In the genomic region with DNA sequence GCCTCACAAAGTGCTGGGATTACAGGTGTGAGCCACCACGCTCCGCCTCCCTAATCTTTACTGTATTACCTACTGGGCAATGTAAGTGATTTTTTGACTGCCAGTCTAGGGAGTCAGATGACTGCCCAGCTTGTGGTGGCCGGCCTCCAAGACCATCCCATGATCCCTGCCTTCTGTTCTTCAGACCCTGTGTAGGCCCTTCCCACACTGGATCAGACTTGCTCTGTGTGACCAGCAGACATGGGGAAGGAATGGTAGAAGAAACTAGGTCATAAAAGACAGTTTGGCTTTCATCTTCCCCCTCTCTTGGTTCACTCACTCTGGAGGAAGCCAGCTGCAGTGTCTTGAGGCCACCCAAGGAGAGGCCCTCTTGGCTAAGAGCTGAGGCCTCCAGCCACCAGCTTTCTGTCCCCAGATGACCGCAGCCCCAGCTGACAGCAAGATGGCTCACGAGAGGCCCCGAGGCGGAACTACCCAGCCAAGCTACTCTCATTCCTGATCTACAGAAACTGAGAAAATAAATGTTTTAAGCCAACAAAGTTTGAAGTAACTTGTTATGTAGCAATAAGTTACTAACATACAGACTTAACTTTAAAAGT, we compare ENCODE assay signal across 18 cellular contexts. TPM values are rescaled to one million over a fixed set of nuclear protein-coding genes. Genes with fewer than 3 reads are reported as not detected.
DNase-seq lines count a peak whose midpoint lies in the region; ATAC-seq, FAIRE-seq and TF ChIP-seq lines count a peak whose summit lies in the region.
"Had no signal": no experiment of that assay in that cellular context is flagged by ENCODE, and none has a peak within 500 bp of the region (broad histone marks: within the 10 kb centered on the region; RNA-seq: fewer than 3 reads in every experiment).

No MANE protein-coding gene starts in this region.

- no peak overlapping the region for H4K91ac ChIP-seq in IMR-90 (ENCODE audit: insufficient read depth, low read depth, low read length)

- H3K27me3 ChIP-seq in IMR-90 (ENCODE audit: control insufficient read depth, insufficient read depth, low read length) (no peaks in the 10 kb centered on the region), right cardiac atrium (ENCODE audit: control insufficient read depth, insufficient read depth) (no peaks in the 10 kb centered on the region), suprapubic skin (no peaks in the 10 kb centered on the region)
- H3K27me3 ChIP-seq: dorsolateral prefrontal cortex, uterus had no signal

- in situ Hi-C loops in IMR-90 (cut with MboI; ENCODE audit: low sequenced_read_pairs), result no loop called here

- TF ChIP-seq EP300 in suprapubic skin (IDR thresholded peaks at IDR 0.05), result no peak

- peak overlapping the region; percentile 49 for H2BK5ac ChIP-seq in IMR-90 (ENCODE audit: low read depth, low read length, poor library complexity, severe bottlenecking)

- no peak overlapping the region for H2BK120ac ChIP-seq in IMR-90 (ENCODE audit: low read depth, low read length)

- H4K5ac ChIP-seq in IMR-90 (ENCODE audit: low read depth, low read length), result peak overlapping the region; percentile 9; the same call in 1 of the 2 replicates

- H3K27ac ChIP-seq in IMR-90 (ENCODE audit: insufficient read depth, low read length), result peak overlapping the region; percentile 40; the same call in 1 of the 2 replicates
- no peak overlapping the region for H3K27ac ChIP-seq in right cardiac atrium (ENCODE audit: low read length)
- peak overlapping the region; percentile 56 for H3K27ac ChIP-seq in suprapubic skin
- H3K27ac ChIP-seq: uterus had no signal

- H3K23ac ChIP-seq in IMR-90 (ENCODE audit: low read depth, low read length), result no peak overlapping the region

- H2AK5ac ChIP-seq in IMR-90 (ENCODE audit: low read depth, low read length), result no peak overlapping the region

- H4K8ac ChIP-seq in IMR-90 (ENCODE audit: low read depth in 2 of 2, low read length in 2 of 2), result no peak overlapping the region

- H3K18ac ChIP-seq in IMR-90 (ENCODE audit: low read depth, low read length), result no peak overlapping the region; the same call in 1 of the 2 replicates

- H2AK9ac ChIP-seq in IMR-90 (replicated peaks; ENCODE audit: low read depth, low read length, poor library complexity), result no peak overlapping the region

- peaks cover 3% of the 10 kb centered on the region; the same call in 1 of the 2 replicates for H3K4me1 ChIP-seq in IMR-90 (ENCODE audit: control insufficient read depth, insufficient read depth, low read length)
- no peaks in the 10 kb centered on the region for H3K4me1 ChIP-seq in right cardiac atrium (ENCODE audit: control insufficient read depth, insufficient read depth, low read length)
- H3K4me1 ChIP-seq in suprapubic skin, result peaks cover 31% of the 10 kb centered on the region
- H3K4me1 ChIP-seq: uterus had no signal

- POLR2A ChIA-PET in IMR-90 (lab: Charles Lee; ENCODE audit: unreplicated experiment), result no interaction called here

- H3K4me3 ChIP-seq in IMR-90 (ENCODE audit: insufficient read depth, low read depth, low read length) (no peak overlapping the region), right cardiac atrium (ENCODE audit: low read length) (no peak overlapping the region), suprapubic skin (no peak overlapping the region)
- H3K4me3 ChIP-seq: dorsolateral prefrontal cortex, uterus had no signal

- H3K4me2 ChIP-seq in IMR-90 (ENCODE audit: low read depth, low read length), result peak overlapping the region; percentile 12

- TF ChIP-seq POLR2A in IMR-90 (IDR thresholded peaks at IDR 0.05; ENCODE audit: low read depth, low read length), result no peak
- TF ChIP-seq POLR2A in suprapubic skin (IDR thresholded peaks at IDR 0.05), result no peak
- TF ChIP-seq POLR2A in GM12891 (IDR thresholded peaks at IDR 0.05; ENCODE audit: low read depth, low read length), result no peak

- H3K9me1 ChIP-seq in IMR-90 (ENCODE audit: insufficient read depth, low read length), result no peaks in the 10 kb centered on the region

- no CpG with 5 or more reads among the region's 7 CpGs for WGBS in IMR-90 (ENCODE audit: extremely low coverage in 2 of 2, insufficient read length in 1 of 2), 2 experiments
- 74% methylated on average over 7 of the region's 7 CpGs for WGBS in right cardiac atrium
- WGBS in suprapubic skin, result 78% methylated on average over 7 of the region's 7 CpGs

- H3K4ac ChIP-seq in IMR-90 (ENCODE audit: low read depth, low read length), result no peak overlapping the region

- H3K56ac ChIP-seq in IMR-90 (ENCODE audit: extremely low read depth, insufficient read depth, low read length), result no peak overlapping the region

- dilution Hi-C loops in IMR-90 (cut with HindIII; ENCODE audit: low sequenced_read_pairs, unreplicated experiment), result no loop called here

- CTCF ChIA-PET in IMR-90 (lab: Yijun Ruan, JAX), result interaction anchor here (0.6 kb wide), 1 partner anchor 361 kb away, joined by 3 read pairs; no protein-coding TSS in a partner anchor

- H3K79me1 ChIP-seq in IMR-90 (ENCODE audit: low read depth in 1 of 2, low read length in 2 of 2), result no peaks in the 10 kb centered on the region

- TF ChIP-seq RAD21 in IMR-90 (IDR thresholded peaks at IDR 0.05; ENCODE audit: low read length), result no peak

- TF ChIP-seq CTCF in IMR-90 (conservative IDR thresholded peaks at IDR 0.05; ENCODE audit: low read depth, low read length) (no peak), suprapubic skin (IDR thresholded peaks at IDR 0.05) (no peak)

- no peak overlapping the region for H2BK15ac ChIP-seq in IMR-90 (ENCODE audit: low read depth, low read length)

- no peak overlapping the region for H2BK20ac ChIP-seq in IMR-90 (ENCODE audit: low read depth, low read length)

- H3K9ac ChIP-seq in IMR-90 (ENCODE audit: low read depth, low read length), result no peak overlapping the region

- no TSS peak for BruUV-seq in IMR-90 (replicated peaks; lab: Mats Ljungman, UMichigan)

- H3K9me3 ChIP-seq in IMR-90 (ENCODE audit: control insufficient read depth, insufficient read depth, low read length), result peaks cover 2% of the 10 kb centered on the region; the same call in 1 of the 2 replicates
- no peaks in the 10 kb centered on the region for H3K9me3 ChIP-seq in right cardiac atrium (ENCODE audit: control insufficient read depth, low read length)
- H3K9me3 ChIP-seq in suprapubic skin, result no peaks in the 10 kb centered on the region
- H3K9me3 ChIP-seq: uterus had no signal

- intact Hi-C loops in IMR-90 (cut with micrococcal nuclease) (no loop called here), right cardiac atrium (cut with DNase I) (no loop called here)

- no peak for FAIRE-seq in GM12891 (lab: Jason Lieb, UNC)
- FAIRE-seq: astrocyte, GM12892 had no signal

- no peaks in the 10 kb centered on the region for H4K20me1 ChIP-seq in IMR-90 (ENCODE audit: insufficient read depth, low read length)

- ATAC-seq in IMR-90 (ENCODE audit: low read depth), result peak; percentile 62
- peak; percentile 66 to 79 for ATAC-seq in right cardiac atrium
- ATAC-seq: activated CD8-positive, alpha-beta T cell treated with anti-CD3 and anti-CD28 coated beads for 36 hours had no signal

- H3K14ac ChIP-seq in IMR-90 (replicated peaks; ENCODE audit: low read depth, low read length), result no peak overlapping the region

- no peak overlapping the region for H2AFZ ChIP-seq in IMR-90 (replicated peaks; ENCODE audit: low read length, poor library complexity)

- H3K36me3 ChIP-seq in IMR-90 (ENCODE audit: control insufficient read depth, insufficient read depth, low read length), result no peaks in the 10 kb centered on the region
- H3K36me3 ChIP-seq in suprapubic skin, result no peaks in the 10 kb centered on the region
- H3K36me3 ChIP-seq: uterus had no signal

- DNase-seq in IMR-90 (peak; percentile 8), SKM-1 treated with dmso at 0.1 percent for 144 hours (lab: John Stamatoyannopoulos, UW; ENCODE audit: unreplicated experiment) (peak; percentile 60), right cardiac atrium (peak; percentile 66 to 80 (median 78)), suprapubic skin (ENCODE audit: low spot score in 2 of 2) (peak in 1 of 2 donors; percentile 74), NCI-H69 (lab: John Stamatoyannopoulos, UW) (no peak), GM12891 (ENCODE audit: insufficient read length, low spot score) (no peak), epidermal melanocyte (ENCODE audit: insufficient read length, low spot score) (no peak)
- DNase-seq: activated CD8-positive, alpha-beta T cell treated with anti-CD3 and anti-CD28 coated beads for 36 hours; activated effector memory CD4-positive, alpha-beta T cell treated with anti-CD3 and anti-CD28 coated beads, Interleukin-2, amount 50 U/mL, for 16 hours; CD4-positive, CD25-positive, alpha-beta regulatory T cell; dorsolateral prefrontal cortex; immature natural killer cell; NCI-H1694; SHP77 treated with DMSO at 0.1 percent for 48 hours had no signal

TF ChIP-seq in IMR-90, 13 proteins besides CTCF, POLR2A, EP300 and RAD21 (continues in another document):
- TF ChIP-seq MXI1 (IDR thresholded peaks at IDR 0.05; ENCODE audit: borderline replicate concordance, low read depth, low read length) (no peak), BHLHE40 (IDR thresholded peaks at IDR 0.05; ENCODE audit: low read depth, low read length) (no peak)

TF ChIP-seq in GM12891, 5 proteins besides CTCF, POLR2A, EP300 and RAD21 (continues in another document):
- TF ChIP-seq POU2F2 (IDR thresholded peaks at IDR 0.05; ENCODE audit: low read depth, low read length) (no peak), POLR2AphosphoS5 (IDR thresholded peaks at IDR 0.05; ENCODE audit: low read depth, low read length) (no peak), SPI1 (IDR thresholded peaks at IDR 0.05; ENCODE audit: low read depth, low read length) (no peak)

RNA-seq across cellular contexts. Expression of a gene that starts 14.5 kb away (rescaled TPM):
- total RNA-seq in IMR-90 (2012; rRNA removed), result 12.8 and 13.4 TPM in 2 replicates
- polyA plus RNA-seq in IMR-90 (2012; rRNA removed), result 15.4 and 18.7 TPM in 2 replicates
- 12.7 and 18.1 TPM in 2 replicates for polyA plus RNA-seq in IMR-90 (2012; cell fraction: cytosol; rRNA removed)
- 5.1 and 8.9 TPM in 2 replicates for polyA plus RNA-seq in IMR-90 (2012; cell fraction: nucleus; rRNA removed; ENCODE audit: low replicate concordance)
- total RNA-seq in right cardiac atrium, result 1 to 10 TPM; 3.1 to 4.1 (median 3.5) TPM
- polyA plus RNA-seq in right cardiac atrium, result 6.2 TPM
- total RNA-seq in suprapubic skin, result 10 to 100 TPM; 24.9 to 45.2 (median 32.0) TPM
- polyA plus RNA-seq in GM12891 (2012; ENCODE audit: low read depth, missing spikeins), result 0.77 TPM
- total RNA-seq: progenitor cell of endocrine pancreas had no signal

RNA-seq across cellular contexts. Expression of a gene that starts 36.2 kb away (rescaled TPM):
- total RNA-seq in IMR-90 (2012; rRNA removed) (7.5 and 8.8 TPM in 2 replicates), right cardiac atrium (1 to 10 TPM; 5.0 to 8.1 (median 7.1) TPM), suprapubic skin (10 to 100 TPM; 23.8 to 49.6 (median 34.8) TPM)
- polyA plus RNA-seq in IMR-90 (2012; rRNA removed) (12.2 and 13.0 TPM in 2 replicates), right cardiac atrium (1.7 TPM)
- 8.1 and 10.8 TPM in 2 replicates for polyA plus RNA-seq in IMR-90 (2012; cell fraction: cytosol; rRNA removed)
- 12.9 and 16.4 TPM in 2 replicates for polyA plus RNA-seq in IMR-90 (2012; cell fraction: nucleus; rRNA removed; ENCODE audit: low replicate concordance)
- 1.5 TPM for polyA plus RNA-seq in GM12891 (2012; ENCODE audit: low read depth, missing spikeins)

RNA-seq across cellular contexts. Expression of a gene that starts 50.6 kb away (rescaled TPM):
- 110 and 222 TPM in 2 replicates for total RNA-seq in IMR-90 (2012; rRNA removed)
- polyA plus RNA-seq in IMR-90 (2012; rRNA removed), result 122 and 166 TPM in 2 replicates
- 441 and 499 TPM in 2 replicates for polyA plus RNA-seq in IMR-90 (2012; cell fraction: cytosol; rRNA removed)
- polyA plus RNA-seq in IMR-90 (2012; cell fraction: nucleus; rRNA removed; ENCODE audit: low replicate concordance), result 56.3 and 235 TPM in 2 replicates
- total RNA-seq in right cardiac atrium, result 10 to 100 TPM; 20.5 to 35.1 (median 29.3) TPM
- 31.8 TPM for polyA plus RNA-seq in right cardiac atrium
- 100 to 1,000 TPM; 205 to 450 (median 302) TPM for total RNA-seq in suprapubic skin
- polyA plus RNA-seq in GM12891 (2012; ENCODE audit: low read depth, missing spikeins), result 21.3 TPM

Comparison
In these comparisons a context has a peak if more than half of its experiments do, and no peak if none do; other contexts are left out.
1. DNase-seq: peak in IMR-90 (single experiment), SKM-1 treated with dmso at 0.1 percent for 144 hours (single experiment) and right cardiac atrium (3 of 3); none in NCI-H69 (single experiment), GM12891 (single experiment) and epidermal melanocyte (single experiment).